In the genomic region with DNA sequence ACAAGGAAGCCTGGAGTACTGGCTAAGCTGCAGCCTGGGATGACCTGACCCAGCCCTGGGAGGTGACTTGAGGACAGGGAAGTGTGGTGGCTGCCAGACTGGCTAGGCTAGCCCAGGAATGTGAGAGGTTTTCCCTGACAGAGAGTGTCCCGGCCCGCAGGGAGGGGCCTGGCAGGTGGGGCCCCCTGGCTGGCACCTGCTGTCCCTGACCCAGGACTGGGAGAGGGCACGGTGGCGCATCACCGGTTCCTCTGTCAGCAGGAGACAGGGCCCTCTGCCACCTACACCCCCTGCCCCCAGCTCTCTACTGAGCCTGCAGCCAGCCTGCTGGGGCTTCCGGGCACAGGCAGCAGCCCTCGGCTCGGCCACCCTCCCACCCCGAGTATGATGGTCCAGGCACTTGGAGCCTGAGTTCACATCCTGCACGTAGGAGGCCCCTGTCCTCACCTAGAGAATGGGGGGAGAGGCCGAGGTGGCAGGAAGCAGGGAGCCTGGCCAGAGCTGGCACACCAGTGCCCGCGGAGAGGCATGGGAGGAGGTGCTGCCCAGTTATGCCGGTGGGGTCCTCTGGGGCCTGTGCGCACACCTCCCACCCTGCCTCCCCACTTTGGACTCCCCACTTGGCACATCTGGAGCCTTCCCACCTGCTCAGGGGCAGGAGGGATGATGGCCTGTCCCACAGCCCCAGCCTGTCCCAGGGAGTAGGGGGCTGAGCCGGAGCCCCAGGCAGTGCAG, we compare ENCODE assay signal across 1 cellular context.
TF ChIP-seq lines count a peak whose summit lies in the region.

No MANE protein-coding gene starts in this region.

TF ChIP-seq in liver, 16 proteins besides CTCF, POLR2A, EP300 and RAD21:
- TF ChIP-seq HNF4A (conservative IDR thresholded peaks at IDR 0.05) (peak; percentile 15 to 17), FOXA2 (IDR thresholded peaks at IDR 0.05) (no peak), SP1 (IDR thresholded peaks at IDR 0.05) (peak; percentile 48), RXRA (IDR thresholded peaks at IDR 0.05) (peak; percentile 88 to 93)
